Comparison of ENCODE assay signal across 1 cellular context in the genomic region with DNA sequence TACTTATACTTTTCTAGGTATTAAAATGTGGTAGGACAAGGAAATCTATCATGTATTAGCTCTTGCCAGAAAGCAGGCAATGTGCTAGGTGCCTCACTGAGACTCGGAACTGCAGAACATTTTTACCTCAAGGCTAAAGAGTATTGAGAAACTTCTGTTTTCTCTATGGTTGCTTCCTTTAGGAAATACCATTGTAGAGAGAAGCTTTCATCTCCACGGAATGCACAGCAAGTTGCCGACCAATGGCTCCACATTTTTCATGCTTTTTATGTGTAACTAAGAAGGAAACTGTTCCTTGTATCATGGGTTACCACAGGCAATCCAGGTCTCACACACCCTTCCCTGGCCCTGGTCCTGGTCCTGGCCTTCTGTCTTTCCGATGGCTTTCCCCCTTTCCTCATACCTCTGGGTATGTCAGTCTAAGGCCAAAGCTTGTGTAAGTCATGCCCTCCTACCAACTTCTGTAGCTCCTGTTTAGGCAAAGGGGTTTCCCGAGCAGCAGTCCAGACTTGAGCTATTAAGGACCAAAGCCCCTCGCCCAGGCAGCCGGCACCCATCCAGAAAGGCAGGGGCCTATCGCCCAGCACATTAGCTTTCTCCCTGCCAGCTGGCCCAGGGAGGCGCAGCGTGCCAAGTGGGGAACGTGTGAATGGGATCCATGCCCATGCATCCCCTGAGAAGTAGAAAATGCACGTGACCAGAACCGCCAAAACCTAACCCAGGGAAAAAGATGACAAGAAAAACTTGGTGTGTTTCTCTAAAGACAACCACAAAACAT.
TF ChIP-seq lines count a peak whose summit lies in the region.

No MANE protein-coding gene starts in this region.

TF ChIP-seq in IMR-90, 13 proteins besides CTCF, POLR2A, EP300 and RAD21:
- TF ChIP-seq BHLHE40 (IDR thresholded peaks at IDR 0.05; ENCODE audit: low read depth, low read length) = no peak
- no peak for TF ChIP-seq NFE2L2 (IDR thresholded peaks at IDR 0.05; ENCODE audit: low read depth, low read length)
- TF ChIP-seq MAFK (IDR thresholded peaks at IDR 0.05; ENCODE audit: low read depth, low read length) = no peak
- TF ChIP-seq CHD1 (IDR thresholded peaks at IDR 0.05; ENCODE audit: low read depth, low read length) = no peak
- no peak for TF ChIP-seq MAZ (IDR thresholded peaks at IDR 0.05; ENCODE audit: borderline replicate concordance, low read depth, low read length)
- no peak for TF ChIP-seq CEBPB (IDR thresholded peaks at IDR 0.05; ENCODE audit: low read depth, low read length)
- TF ChIP-seq FOS (IDR thresholded peaks at IDR 0.05; ENCODE audit: low read depth, low read length) = no peak
- TF ChIP-seq ELK1 (IDR thresholded peaks at IDR 0.05; ENCODE audit: borderline replicate concordance, low read depth, low read length) = no peak
- no peak for TF ChIP-seq USF2 (IDR thresholded peaks at IDR 0.05; ENCODE audit: low read depth, low read length)
- TF ChIP-seq RFX5 (IDR thresholded peaks at IDR 0.05; ENCODE audit: low read depth, low read length) = no peak
- TF ChIP-seq MXI1 (IDR thresholded peaks at IDR 0.05; ENCODE audit: borderline replicate concordance, low read depth, low read length) = no peak
- TF ChIP-seq SMC3 (IDR thresholded peaks at IDR 0.05; ENCODE audit: low read depth, low read length) = no peak
- TF ChIP-seq RCOR1 (IDR thresholded peaks at IDR 0.05; ENCODE audit: insufficient replicate concordance, low read length) = no peak
